8 cellular contexts compared by ENCODE assay signal in the genomic region with DNA sequence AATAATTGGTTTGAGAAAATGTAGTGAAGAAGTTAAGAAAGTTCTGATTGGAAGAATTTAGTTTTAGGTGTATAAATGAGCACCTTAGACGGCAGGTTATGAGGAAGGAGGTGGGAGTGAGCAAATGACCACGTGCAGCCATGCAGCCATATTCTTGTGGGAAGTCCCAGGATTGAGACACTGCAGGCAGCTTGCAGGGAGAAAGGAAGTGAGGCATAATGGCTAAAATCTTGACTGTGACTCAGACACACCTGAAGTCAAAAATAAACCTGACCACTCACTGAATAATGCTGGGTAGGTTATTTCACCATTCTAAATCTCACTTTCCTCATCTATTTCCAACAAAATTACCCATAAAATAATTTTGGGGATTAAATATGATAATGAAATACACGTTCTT. TPM values are rescaled to one million over a fixed set of nuclear protein-coding genes. Genes with fewer than 3 reads are reported as not detected.
DNase-seq lines count a peak whose midpoint lies in the region; ATAC-seq and TF ChIP-seq lines count a peak whose summit lies in the region.

No MANE protein-coding gene starts in this region.

- DNase-seq in CD14-positive monocyte (ENCODE audit: low spot score) (peak; percentile 93), GM20000 (ENCODE audit: low spot score) (peak; percentile 43), LoVo (ENCODE audit: low spot score) (no peak), NCI-H2196 treated with DMSO at 0.1 percent for 48 hours (lab: John Stamatoyannopoulos, UW; ENCODE audit: unreplicated experiment) (no peak), NCI-H1436 (lab: John Stamatoyannopoulos, UW) (no peak), HT-29 (ENCODE audit: low spot score) (no peak)

- peaks cover 0 to 2% (median 0%) of the 10 kb centered on the region in 3 donors for H3K27me3 Mint-ChIP-seq in CD14-positive monocyte (ENCODE audit: low read depth in 3 of 3)
- no peaks in the 10 kb centered on the region for H3K27me3 Mint-ChIP-seq in dendritic cell treated with granulocyte-macrophage colony-stimulating factor and Interleukin-4, amounts not matched to agents 40 ng/mL and 50 ng/mL, for 4 days

- H3K4me1 Mint-ChIP-seq in CD14-positive monocyte = peaks cover 62% of the 10 kb centered on the region
- H3K4me1 Mint-ChIP-seq in dendritic cell treated with granulocyte-macrophage colony-stimulating factor and Interleukin-4, amounts not matched to agents 40 ng/mL and 50 ng/mL, for 4 days (ENCODE audit: low read depth) = peaks cover 72% of the 10 kb centered on the region

- H3K9me3 Mint-ChIP-seq in CD14-positive monocyte = no peaks in the 10 kb centered on the region
- no peaks in the 10 kb centered on the region for H3K9me3 Mint-ChIP-seq in dendritic cell treated with granulocyte-macrophage colony-stimulating factor and Interleukin-4, amounts not matched to agents 40 ng/mL and 50 ng/mL, for 4 days

- intact Hi-C loops in CD14-positive monocyte (cut with micrococcal nuclease) = loop anchor here (2.0 to 5.0 kb wide), 2 partner anchors 17 to 60 kb away; a partner anchor contains a TSS
- intact Hi-C loops in dendritic cell treated with granulocyte-macrophage colony-stimulating factor and Interleukin-4, amounts not matched to agents 40 ng/mL and 50 ng/mL, for 4 days (cut with micrococcal nuclease) = no loop called here

- peak overlapping the region; percentile 93 to 99 (median 99) for H3K27ac Mint-ChIP-seq in CD14-positive monocyte
- H3K27ac Mint-ChIP-seq in dendritic cell treated with granulocyte-macrophage colony-stimulating factor and Interleukin-4, amounts not matched to agents 40 ng/mL and 50 ng/mL, for 4 days = peak overlapping the region; percentile 86

- peak overlapping the region; percentile 21 to 85 for H3K4me3 Mint-ChIP-seq in CD14-positive monocyte
- peak overlapping the region; percentile 33 for H3K4me3 Mint-ChIP-seq in dendritic cell treated with granulocyte-macrophage colony-stimulating factor and Interleukin-4, amounts not matched to agents 40 ng/mL and 50 ng/mL, for 4 days

- no peak for TF ChIP-seq CTCF in CD14-positive monocyte (IDR thresholded peaks at IDR 0.05)
- no peak for TF ChIP-seq CTCF in GM20000 (IDR thresholded peaks at IDR 0.05; ENCODE audit: extremely low read depth, missing control alignments)

- H3K36me3 Mint-ChIP-seq in CD14-positive monocyte = peaks cover 0 to 8% of the 10 kb centered on the region in 2 donors
- H3K36me3 Mint-ChIP-seq in dendritic cell treated with granulocyte-macrophage colony-stimulating factor and Interleukin-4, amounts not matched to agents 40 ng/mL and 50 ng/mL, for 4 days (ENCODE audit: low read depth) = peaks cover 54% of the 10 kb centered on the region

- peak; percentile 59 for ATAC-seq in HG03457 (IDR thresholded peaks at IDR 0.05; ENCODE audit: unreplicated experiment)

RNA-seq across cellular contexts. Expression of a gene that starts 16.6 kb away (rescaled TPM):
- polyA plus RNA-seq in CD14-positive monocyte = 10 to 100 TPM; 28.4 to 36.5 TPM
- 1.9 and 5.3 TPM in 2 replicates for total RNA-seq in HT-29 (2014; rRNA removed; shearing (Covaris generic))

Comparison
In these comparisons a context has a peak if more than half of its experiments do, and no peak if none do; other contexts are left out.
1. DNase-seq: peak in CD14-positive monocyte (single experiment) and GM20000 (single experiment); none in LoVo (single experiment), NCI-H2196 treated with DMSO at 0.1 percent for 48 hours (single experiment), NCI-H1436 (single experiment) and HT-29 (single experiment).